28 cellular contexts compared by ENCODE assay signal in the genomic region with DNA sequence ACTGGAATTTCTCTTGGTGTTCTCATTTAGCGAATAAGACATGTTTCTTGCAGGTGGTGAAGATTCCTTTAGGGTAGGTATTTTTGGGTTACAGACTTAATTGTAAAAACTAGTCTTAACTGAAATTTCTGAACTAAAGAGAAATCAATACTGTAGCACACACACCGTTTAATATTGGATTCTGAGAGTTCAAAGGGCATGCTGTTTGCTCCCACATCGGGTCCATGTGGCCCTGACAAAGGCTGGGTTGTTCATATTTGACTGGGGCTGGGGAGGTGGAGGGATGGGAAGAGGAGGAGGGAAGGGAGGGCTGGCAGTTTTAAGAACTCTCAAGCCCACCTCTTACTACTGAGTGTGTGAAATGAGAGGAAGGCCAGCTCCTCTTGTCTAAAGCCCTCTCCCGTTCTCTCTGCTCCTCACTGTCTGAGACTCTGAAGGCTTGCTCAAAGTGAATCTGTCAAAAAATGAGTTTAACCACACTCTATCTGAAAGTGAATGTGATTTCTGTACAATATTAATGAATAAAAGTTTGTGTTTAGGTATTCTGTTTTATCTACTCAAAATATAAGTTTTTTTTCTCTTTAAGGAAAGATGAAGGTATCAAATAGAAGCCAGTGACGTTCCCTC. TPM values are rescaled to one million over a fixed set of nuclear protein-coding genes. Genes with fewer than 3 reads are reported as not detected.
DNase-seq lines count a peak whose midpoint lies in the region; ATAC-seq and TF ChIP-seq lines count a peak whose summit lies in the region.
"Had no signal": no experiment of that assay in that cellular context is flagged by ENCODE, and none has a peak within 500 bp of the region (broad histone marks: within the 10 kb centered on the region; RNA-seq: fewer than 3 reads in every experiment).

No MANE protein-coding gene starts in this region.

- peak overlapping the region; percentile 64; the same call in 1 of the 2 replicates for H3K27ac ChIP-seq in IMR-90 (ENCODE audit: insufficient read depth, low read length)
- no peak overlapping the region for H3K27ac ChIP-seq in ascending aorta
- H3K27ac ChIP-seq: HL-60, SK-N-MC had no signal

- ATAC-seq in activated CD8-positive, alpha-beta memory T cell treated with anti-CD3 and anti-CD28 coated beads, Interleukin-2, amount 10 ng/mL, durations not matched to agents 7 days and 5 days: no peak
- ATAC-seq in IMR-90 (ENCODE audit: low read depth): no peak
- no peak for ATAC-seq in activated naive CD8-positive, alpha-beta T cell treated with anti-CD3 and anti-CD28 coated beads, Interleukin-2, amount 50 U/mL, for 24 hours
- ATAC-seq: left colon, WTC11 had no signal

- peak overlapping the region; percentile 10 for H3K27ac Mint-ChIP-seq in activated CD8-positive, alpha-beta memory T cell treated with anti-CD3 and anti-CD28 coated beads, Interleukin-2, amount 10 ng/mL, durations not matched to agents 7 days and 5 days
- H3K27ac Mint-ChIP-seq in activated naive CD8-positive, alpha-beta T cell treated with anti-CD3 and anti-CD28 coated beads, Interleukin-2, amount 50 U/mL, for 24 hours: peak overlapping the region; percentile 86
- peak overlapping the region; percentile 57 for H3K27ac Mint-ChIP-seq in neural crest cell (ENCODE audit: unreplicated experiment)
- H3K27ac Mint-ChIP-seq: immature natural killer cell, memory B cell, naive B cell, type B pancreatic cell, WTC11 had no signal

- no peak overlapping the region for H3K14ac ChIP-seq in IMR-90 (replicated peaks; ENCODE audit: low read depth, low read length)

- H3K4me1 Mint-ChIP-seq in activated CD8-positive, alpha-beta memory T cell treated with anti-CD3 and anti-CD28 coated beads, Interleukin-2, amount 10 ng/mL, durations not matched to agents 7 days and 5 days: peaks cover 12% of the 10 kb centered on the region
- peaks cover 12% of the 10 kb centered on the region for H3K4me1 Mint-ChIP-seq in activated naive CD8-positive, alpha-beta T cell treated with anti-CD3 and anti-CD28 coated beads, Interleukin-2, amount 50 U/mL, for 24 hours
- peaks cover 13% of the 10 kb centered on the region for H3K4me1 Mint-ChIP-seq in neural crest cell
- H3K4me1 Mint-ChIP-seq: immature natural killer cell, memory B cell, naive B cell, WTC11 had no signal

- H3K36me3 ChIP-seq in IMR-90 (ENCODE audit: control insufficient read depth, insufficient read depth, low read length): peaks cover 22% of the 10 kb centered on the region
- H3K36me3 ChIP-seq in ascending aorta: peaks cover 50 to 72% of the 10 kb centered on the region in 2 donors
- H3K36me3 ChIP-seq: BE2C had no signal

- peak overlapping the region; percentile 43 for H4K91ac ChIP-seq in IMR-90 (ENCODE audit: insufficient read depth, low read depth, low read length)

- H2BK120ac ChIP-seq in IMR-90 (ENCODE audit: low read depth, low read length): peak overlapping the region; percentile 77

- no peak overlapping the region for H3K23ac ChIP-seq in IMR-90 (ENCODE audit: low read depth, low read length)

- peaks cover 11% of the 10 kb centered on the region for H3K4me1 ChIP-seq in IMR-90 (ENCODE audit: control insufficient read depth, insufficient read depth, low read length)
- no peaks in the 10 kb centered on the region for H3K4me1 ChIP-seq in ascending aorta
- H3K4me1 ChIP-seq: BE2C had no signal

- H2BK15ac ChIP-seq in IMR-90 (ENCODE audit: low read depth, low read length): peak overlapping the region; percentile 53; the same call in 2 of the 3 replicates

- TF ChIP-seq POLR2A in IMR-90 (IDR thresholded peaks at IDR 0.05; ENCODE audit: low read depth, low read length): no peak

- no peak overlapping the region for H2AK9ac ChIP-seq in IMR-90 (replicated peaks; ENCODE audit: low read depth, low read length, poor library complexity)

- H2AFZ ChIP-seq in IMR-90 (replicated peaks; ENCODE audit: low read length, poor library complexity): no peak overlapping the region

- H2AK5ac ChIP-seq in IMR-90 (ENCODE audit: low read depth, low read length): peak overlapping the region; percentile 27; the same call in 1 of the 2 replicates

- BruUV-seq in IMR-90 (replicated peaks; lab: Mats Ljungman, UMichigan): no TSS peak

- no peak for TF ChIP-seq RAD21 in IMR-90 (IDR thresholded peaks at IDR 0.05; ENCODE audit: low read length)

- peak overlapping the region; percentile 38; the same call in 1 of the 2 replicates for H3K4ac ChIP-seq in IMR-90 (ENCODE audit: low read depth, low read length)

- H3K27me3 ChIP-seq in IMR-90 (ENCODE audit: control insufficient read depth, insufficient read depth, low read length): no peaks in the 10 kb centered on the region
- H3K27me3 ChIP-seq in ascending aorta: no peaks in the 10 kb centered on the region
- H3K27me3 ChIP-seq: BE2C had no signal

- CTCF ChIA-PET in activated CD8-positive, alpha-beta memory T cell treated with anti-CD3 and anti-CD28 coated beads, Interleukin-2, amount 10 ng/mL, durations not matched to agents 7 days and 5 days (lab: Charles Lee): no interaction called here
- CTCF ChIA-PET in IMR-90 (lab: Yijun Ruan, JAX): no interaction called here

- H3K4me2 ChIP-seq in IMR-90 (ENCODE audit: low read depth, low read length): no peak overlapping the region

- no peaks in the 10 kb centered on the region for H3K27me3 Mint-ChIP-seq in activated CD8-positive, alpha-beta memory T cell treated with anti-CD3 and anti-CD28 coated beads, Interleukin-2, amount 10 ng/mL, durations not matched to agents 7 days and 5 days
- H3K27me3 Mint-ChIP-seq in activated naive CD8-positive, alpha-beta T cell treated with anti-CD3 and anti-CD28 coated beads, Interleukin-2, amount 50 U/mL, for 24 hours: no peaks in the 10 kb centered on the region
- no peaks in the 10 kb centered on the region for H3K27me3 Mint-ChIP-seq in neural crest cell (ENCODE audit: low read depth)
- H3K27me3 Mint-ChIP-seq: memory B cell, naive B cell, type B pancreatic cell had no signal

- peaks cover 8% of the 10 kb centered on the region for H3K9me1 ChIP-seq in IMR-90 (ENCODE audit: insufficient read depth, low read length)

- peak overlapping the region; percentile 73 for H2BK5ac ChIP-seq in IMR-90 (ENCODE audit: low read depth, low read length, poor library complexity, severe bottlenecking)

- peak overlapping the region; percentile 67 for H4K5ac ChIP-seq in IMR-90 (ENCODE audit: low read depth, low read length)

- intact Hi-C loops in IMR-90 (cut with micrococcal nuclease) (loop anchor here (5.0 to 10.0 kb wide), 2 partner anchors 37 to 75 kb away; no protein-coding TSS in a partner anchor), ascending aorta (cut with DNase I) (no loop called here)

- H4K8ac ChIP-seq in IMR-90 (ENCODE audit: low read depth in 2 of 2, low read length in 2 of 2): peak overlapping the region in 1 of 2 experiments; percentile 32; a peak in 1 of 4 replicates

- no peak for DNase-seq in activated CD8-positive, alpha-beta memory T cell treated with anti-CD3 and anti-CD28 coated beads, Interleukin-2, amount 10 ng/mL, durations not matched to agents 7 days and 5 days
- DNase-seq in activated CD8-positive, alpha-beta memory T cell treated with anti-CD3 and anti-CD28 coated beads, Interleukin-2, amount 50 U/mL, for 4 hours: no peak
- DNase-seq in IMR-90 (no peak), neural crest cell (ENCODE audit: low read depth, low spot score) (no peak), SW 1271 (lab: John Stamatoyannopoulos, UW) (no peak), NCI-H1417 (lab: John Stamatoyannopoulos, UW) (no peak), ascending aorta (ENCODE audit: low spot score in 2 of 2) (no peak)
- no peak for DNase-seq in activated naive CD8-positive, alpha-beta T cell treated with anti-CD3 and anti-CD28 coated beads, Interleukin-2, amount 50 U/mL, for 24 hours
- DNase-seq: ACHN; amniotic stem cell; BE2C; Calu3; DND-41; hypothalamus; immature natural killer cell; Kasumi-1; left colon; naive B cell; NCI-H146; NCI-H446 treated with DMSO at 0.1 percent for 48 hours; OCI-M1; small intestine; stimulated activated CD8-positive, alpha-beta memory T cell treated with anti-CD3 and anti-CD28 coated beads, Interleukin-4, amount 100 ng/mL, for 48 hours had no signal

- H3K9me3 Mint-ChIP-seq in activated CD8-positive, alpha-beta memory T cell treated with anti-CD3 and anti-CD28 coated beads, Interleukin-2, amount 10 ng/mL, durations not matched to agents 7 days and 5 days (ENCODE audit: low read depth): no peaks in the 10 kb centered on the region
- no peaks in the 10 kb centered on the region for H3K9me3 Mint-ChIP-seq in activated naive CD8-positive, alpha-beta T cell treated with anti-CD3 and anti-CD28 coated beads, Interleukin-2, amount 50 U/mL, for 24 hours
- no peaks in the 10 kb centered on the region for H3K9me3 Mint-ChIP-seq in neural crest cell
- H3K9me3 Mint-ChIP-seq: immature natural killer cell, memory B cell, naive B cell, type B pancreatic cell, WTC11 had no signal

- H3K18ac ChIP-seq in IMR-90 (ENCODE audit: low read depth, low read length): peak overlapping the region; percentile 57

- no peak for TF ChIP-seq CTCF in IMR-90 (conservative IDR thresholded peaks at IDR 0.05; ENCODE audit: low read depth, low read length)
- no peak for TF ChIP-seq CTCF in neural crest cell (conservative IDR thresholded peaks at IDR 0.05)
- no peak for TF ChIP-seq CTCF in ascending aorta (IDR thresholded peaks at IDR 0.05)

- H3K9me3 ChIP-seq in IMR-90 (ENCODE audit: control insufficient read depth, insufficient read depth, low read length) (no peaks in the 10 kb centered on the region), ascending aorta (no peaks in the 10 kb centered on the region)
- H3K9me3 ChIP-seq: BE2C had no signal

- H3K36me3 Mint-ChIP-seq in activated CD8-positive, alpha-beta memory T cell treated with anti-CD3 and anti-CD28 coated beads, Interleukin-2, amount 10 ng/mL, durations not matched to agents 7 days and 5 days: peaks cover 30% of the 10 kb centered on the region
- H3K36me3 Mint-ChIP-seq in activated naive CD8-positive, alpha-beta T cell treated with anti-CD3 and anti-CD28 coated beads, Interleukin-2, amount 50 U/mL, for 24 hours (ENCODE audit: low read depth): peaks cover 9% of the 10 kb centered on the region
- H3K36me3 Mint-ChIP-seq in neural crest cell (ENCODE audit: low read depth): no peaks in the 10 kb centered on the region

- H3K4me3 Mint-ChIP-seq in activated CD8-positive, alpha-beta memory T cell treated with anti-CD3 and anti-CD28 coated beads, Interleukin-2, amount 10 ng/mL, durations not matched to agents 7 days and 5 days: no peak overlapping the region
- H3K4me3 Mint-ChIP-seq in activated naive CD8-positive, alpha-beta T cell treated with anti-CD3 and anti-CD28 coated beads, Interleukin-2, amount 50 U/mL, for 24 hours: no peak overlapping the region
- no peak overlapping the region for H3K4me3 Mint-ChIP-seq in neural crest cell
- H3K4me3 Mint-ChIP-seq: immature natural killer cell, memory B cell, naive B cell, type B pancreatic cell, WTC11 had no signal

- POLR2A ChIA-PET in IMR-90 (lab: Charles Lee; ENCODE audit: unreplicated experiment): no interaction called here

- H3K9ac ChIP-seq in IMR-90 (ENCODE audit: low read depth, low read length): no peak overlapping the region

- H4K20me1 ChIP-seq in IMR-90 (ENCODE audit: insufficient read depth, low read length): no peaks in the 10 kb centered on the region

- no CpG with 5 or more reads among the region's 5 CpGs for WGBS in IMR-90 (ENCODE audit: extremely low coverage in 2 of 2, insufficient read length in 1 of 2), 2 experiments

- H3K56ac ChIP-seq in IMR-90 (ENCODE audit: extremely low read depth, insufficient read depth, low read length): no peak overlapping the region

- dilution Hi-C loops in IMR-90 (cut with HindIII; ENCODE audit: low sequenced_read_pairs, unreplicated experiment): no loop called here

- H3K79me1 ChIP-seq in IMR-90 (ENCODE audit: low read depth in 1 of 2, low read length in 2 of 2): peaks cover 0 to 10% of the 10 kb centered on the region in 2 experiments; a peak in 1 of 4 replicates

- in situ Hi-C loops in IMR-90 (cut with MboI; ENCODE audit: low sequenced_read_pairs): no loop called here

- no peak overlapping the region for H3K4me3 ChIP-seq in IMR-90 (ENCODE audit: insufficient read depth, low read depth, low read length)
- no peak overlapping the region for H3K4me3 ChIP-seq in ascending aorta
- H3K4me3 ChIP-seq: SK-N-MC had no signal

- peak overlapping the region; percentile 85 for H2BK20ac ChIP-seq in IMR-90 (ENCODE audit: low read depth, low read length)

RNA-seq across cellular contexts. Expression of a gene that starts 40.0 kb away (rescaled TPM):
- total RNA-seq in activated CD8-positive, alpha-beta memory T cell treated with anti-CD3 and anti-CD28 coated beads, Interleukin-2, amount 10 ng/mL, durations not matched to agents 7 days and 5 days: 10 to 100 TPM; 66.2 to 73.0 TPM
- total RNA-seq in IMR-90 (2012; rRNA removed) (19.7 and 45.5 TPM in 2 replicates), neural crest cell (92.9 and 108 TPM in 2 replicates), ascending aorta (68.6 TPM)
- 56.8 and 67.2 TPM in 2 replicates for polyA plus RNA-seq in IMR-90 (2012; rRNA removed)
- 67.9 and 82.1 TPM in 2 replicates for polyA plus RNA-seq in IMR-90 (2012; cell fraction: cytosol; rRNA removed)
- polyA plus RNA-seq in IMR-90 (2012; cell fraction: nucleus; rRNA removed; ENCODE audit: low replicate concordance): 15.7 and 32.1 TPM in 2 replicates

Comparison
In these comparisons a context has a peak if more than half of its experiments do, and no peak if none do; other contexts are left out.
1. H3K27ac Mint-ChIP-seq: peak in every context shown above with its lines; median percentile 86 in activated naive CD8-positive, alpha-beta T cell treated with anti-CD3 and anti-CD28 coated beads, Interleukin-2, amount 50 U/mL, for 24 hours; 57 in neural crest cell; 10 in activated CD8-positive, alpha-beta memory T cell treated with anti-CD3 and anti-CD28 coated beads, Interleukin-2, amount 10 ng/mL, durations not matched to agents 7 days and 5 days.